1 cellular context compared by ENCODE assay signal in the genomic region with DNA sequence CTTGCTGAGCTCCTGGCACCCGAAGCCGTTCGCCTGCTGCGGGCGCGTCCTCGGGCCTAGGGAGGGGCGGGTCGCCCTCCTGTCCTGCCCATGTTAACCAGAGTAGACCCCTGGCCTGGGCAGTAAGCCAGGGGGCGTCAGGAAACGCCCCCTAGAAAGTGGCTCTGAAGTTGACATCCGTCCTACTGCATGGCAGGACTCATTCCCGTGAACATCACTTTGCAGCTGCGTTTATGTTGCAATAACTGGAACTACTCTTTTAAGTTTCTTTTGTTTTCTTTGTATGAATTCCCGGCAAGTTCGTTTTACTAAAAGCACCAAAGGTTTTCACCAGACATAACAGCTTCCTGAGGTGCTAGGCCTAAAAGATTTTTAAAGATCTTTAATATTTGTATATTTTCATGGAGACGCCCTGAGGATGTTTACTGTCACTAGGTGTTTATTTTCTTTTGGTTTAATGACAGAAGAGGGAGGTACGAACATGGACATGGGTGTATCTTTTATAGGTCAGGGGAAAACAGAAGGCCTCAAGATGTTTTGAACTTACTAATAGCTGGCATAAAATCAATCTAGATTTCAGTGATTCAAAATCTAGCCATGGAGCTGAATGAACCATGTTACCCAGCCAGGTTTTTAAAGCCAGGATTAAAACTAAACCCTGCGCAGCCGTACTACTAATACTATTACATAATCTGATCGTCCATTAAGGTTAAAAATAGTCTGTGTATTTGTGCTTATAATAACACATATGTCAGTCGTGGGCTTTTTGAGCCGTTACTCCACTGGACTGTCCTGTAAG.
A peak's percentile ranks its signal among the peaks of the same experiment; 100 is the strongest.
TF ChIP-seq lines count a peak whose summit lies in the region.

No MANE protein-coding gene starts in this region.

TF ChIP-seq in HepG2, 621 proteins besides CTCF, POLR2A, EP300 and RAD21 (continued from another document and continues in another):
- TF ChIP-seq, protein P1, sequence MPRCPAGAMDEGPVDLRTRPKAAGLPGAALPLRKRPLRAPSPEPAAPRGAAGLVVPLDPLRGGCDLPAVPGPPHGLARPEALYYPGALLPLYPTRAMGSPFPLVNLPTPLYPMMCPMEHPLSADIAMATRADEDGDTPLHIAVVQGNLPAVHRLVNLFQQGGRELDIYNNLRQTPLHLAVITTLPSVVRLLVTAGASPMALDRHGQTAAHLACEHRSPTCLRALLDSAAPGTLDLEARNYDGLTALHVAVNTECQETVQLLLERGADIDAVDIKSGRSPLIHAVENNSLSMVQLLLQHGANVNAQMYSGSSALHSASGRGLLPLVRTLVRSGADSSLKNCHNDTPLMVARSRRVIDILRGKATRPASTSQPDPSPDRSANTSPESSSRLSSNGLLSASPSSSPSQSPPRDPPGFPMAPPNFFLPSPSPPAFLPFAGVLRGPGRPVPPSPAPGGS (CRISPR knock-in tag; IDR thresholded peaks at IDR 0.05): peak; percentile 81
- TF ChIP-seq ZNF75D (CRISPR knock-in tag; IDR thresholded peaks at IDR 0.05; ENCODE audit: borderline replicate concordance) (no peak), ZNF264 (CRISPR knock-in tag; IDR thresholded peaks at IDR 0.05) (0 out of 2 replicates have a peak, but pooled peaks have one; percentile 1), ZNF780A (CRISPR knock-in tag; IDR thresholded peaks at IDR 0.05) (no peak), ZSCAN12 (CRISPR knock-in tag; IDR thresholded peaks at IDR 0.05) (no peak), DR1 (CRISPR knock-in tag; IDR thresholded peaks at IDR 0.05) (no peak; the same call in none of the 2 replicates), ZNF484 (CRISPR knock-in tag; IDR thresholded peaks at IDR 0.05; ENCODE audit: borderline replicate concordance, low read depth) (no peak), ZSCAN21 (CRISPR knock-in tag; IDR thresholded peaks at IDR 0.05; ENCODE audit: borderline replicate concordance) (no peak), RORA (CRISPR knock-in tag; IDR thresholded peaks at IDR 0.05) (no peak), ETV5 (CRISPR knock-in tag; IDR thresholded peaks at IDR 0.05; ENCODE audit: borderline replicate concordance) (no peak; the same call in 1 of the 2 replicates), GABPB1 (CRISPR knock-in tag; IDR thresholded peaks at IDR 0.05) (0 out of 2 replicates have a peak, but pooled peaks have one; percentile 63), FOXO1 (CRISPR knock-in tag; IDR thresholded peaks at IDR 0.05) (no peak), CEBPG (CRISPR knock-in tag; IDR thresholded peaks at IDR 0.05) (peak; percentile 66), FOXK1 (CRISPR knock-in tag; IDR thresholded peaks at IDR 0.05; ENCODE audit: borderline replicate concordance, low read depth) (0 out of 2 replicates have a peak, but pooled peaks have one; percentile 3), SIX1 (CRISPR knock-in tag; IDR thresholded peaks at IDR 0.05; ENCODE audit: borderline replicate concordance) (no peak), ZBTB7B (CRISPR knock-in tag; IDR thresholded peaks at IDR 0.05) (peak; percentile 96), MAFG (CRISPR knock-in tag; IDR thresholded peaks at IDR 0.05) (no peak)
- TF ChIP-seq, protein P2, sequence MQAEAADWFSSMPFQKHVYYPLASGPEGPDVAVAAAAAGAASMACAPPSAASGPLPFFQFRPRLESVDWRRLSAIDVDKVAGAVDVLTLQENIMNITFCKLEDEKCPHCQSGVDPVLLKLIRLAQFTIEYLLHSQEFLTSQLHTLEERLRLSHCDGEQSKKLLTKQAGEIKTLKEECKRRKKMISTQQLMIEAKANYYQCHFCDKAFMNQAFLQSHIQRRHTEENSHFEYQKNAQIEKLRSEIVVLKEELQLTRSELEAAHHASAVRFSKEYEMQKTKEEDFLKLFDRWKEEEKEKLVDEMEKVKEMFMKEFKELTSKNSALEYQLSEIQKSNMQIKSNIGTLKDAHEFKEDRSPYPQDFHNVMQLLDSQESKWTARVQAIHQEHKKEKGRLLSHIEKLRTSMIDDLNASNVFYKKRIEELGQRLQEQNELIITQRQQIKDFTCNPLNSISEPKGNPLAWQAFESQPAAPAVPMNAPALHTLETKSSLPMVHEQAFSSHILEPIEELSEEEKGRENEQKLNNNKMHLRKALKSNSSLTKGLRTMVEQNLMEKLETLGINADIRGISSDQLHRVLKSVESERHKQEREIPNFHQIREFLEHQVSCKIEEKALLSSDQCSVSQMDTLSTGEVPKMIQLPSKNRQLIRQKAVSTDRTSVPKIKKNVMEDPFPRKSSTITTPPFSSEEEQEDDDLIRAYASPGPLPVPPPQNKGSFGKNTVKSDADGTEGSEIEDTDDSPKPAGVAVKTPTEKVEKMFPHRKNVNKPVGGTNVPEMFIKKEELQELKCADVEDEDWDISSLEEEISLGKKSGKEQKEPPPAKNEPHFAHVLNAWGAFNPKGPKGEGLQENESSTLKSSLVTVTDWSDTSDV (CRISPR knock-in tag; IDR thresholded peaks at IDR 0.05): no peak
- TF ChIP-seq, protein P3, sequence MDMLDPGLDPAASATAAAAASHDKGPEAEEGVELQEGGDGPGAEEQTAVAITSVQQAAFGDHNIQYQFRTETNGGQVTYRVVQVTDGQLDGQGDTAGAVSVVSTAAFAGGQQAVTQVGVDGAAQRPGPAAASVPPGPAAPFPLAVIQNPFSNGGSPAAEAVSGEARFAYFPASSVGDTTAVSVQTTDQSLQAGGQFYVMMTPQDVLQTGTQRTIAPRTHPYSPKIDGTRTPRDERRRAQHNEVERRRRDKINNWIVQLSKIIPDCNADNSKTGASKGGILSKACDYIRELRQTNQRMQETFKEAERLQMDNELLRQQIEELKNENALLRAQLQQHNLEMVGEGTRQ (IDR thresholded peaks at IDR 0.05; ENCODE audit: low read depth, low read length): no peak
- TF ChIP-seq, protein P3 (CRISPR knock-in tag; IDR thresholded peaks at IDR 0.05; ENCODE audit: borderline replicate concordance): 0 out of 2 replicates have a peak, but pooled peaks have one; percentile 38
- TF ChIP-seq, protein P4, sequence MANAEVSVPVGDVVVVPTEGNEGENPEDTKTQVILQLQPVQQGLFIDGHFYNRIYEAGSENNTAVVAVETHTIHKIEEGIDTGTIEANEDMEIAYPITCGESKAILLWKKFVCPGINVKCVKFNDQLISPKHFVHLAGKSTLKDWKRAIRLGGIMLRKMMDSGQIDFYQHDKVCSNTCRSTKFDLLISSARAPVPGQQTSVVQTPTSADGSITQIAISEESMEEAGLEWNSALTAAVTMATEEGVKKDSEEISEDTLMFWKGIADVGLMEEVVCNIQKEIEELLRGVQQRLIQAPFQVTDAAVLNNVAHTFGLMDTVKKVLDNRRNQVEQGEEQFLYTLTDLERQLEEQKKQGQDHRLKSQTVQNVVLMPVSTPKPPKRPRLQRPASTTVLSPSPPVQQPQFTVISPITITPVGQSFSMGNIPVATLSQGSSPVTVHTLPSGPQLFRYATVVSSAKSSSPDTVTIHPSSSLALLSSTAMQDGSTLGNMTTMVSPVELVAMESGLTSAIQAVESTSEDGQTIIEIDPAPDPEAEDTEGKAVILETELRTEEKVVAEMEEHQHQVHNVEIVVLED (CRISPR knock-in tag; IDR thresholded peaks at IDR 0.05; ENCODE audit: borderline replicate concordance): 0 out of 2 replicates have a peak, but pooled peaks have one; percentile 46
- TF ChIP-seq, protein P5, sequence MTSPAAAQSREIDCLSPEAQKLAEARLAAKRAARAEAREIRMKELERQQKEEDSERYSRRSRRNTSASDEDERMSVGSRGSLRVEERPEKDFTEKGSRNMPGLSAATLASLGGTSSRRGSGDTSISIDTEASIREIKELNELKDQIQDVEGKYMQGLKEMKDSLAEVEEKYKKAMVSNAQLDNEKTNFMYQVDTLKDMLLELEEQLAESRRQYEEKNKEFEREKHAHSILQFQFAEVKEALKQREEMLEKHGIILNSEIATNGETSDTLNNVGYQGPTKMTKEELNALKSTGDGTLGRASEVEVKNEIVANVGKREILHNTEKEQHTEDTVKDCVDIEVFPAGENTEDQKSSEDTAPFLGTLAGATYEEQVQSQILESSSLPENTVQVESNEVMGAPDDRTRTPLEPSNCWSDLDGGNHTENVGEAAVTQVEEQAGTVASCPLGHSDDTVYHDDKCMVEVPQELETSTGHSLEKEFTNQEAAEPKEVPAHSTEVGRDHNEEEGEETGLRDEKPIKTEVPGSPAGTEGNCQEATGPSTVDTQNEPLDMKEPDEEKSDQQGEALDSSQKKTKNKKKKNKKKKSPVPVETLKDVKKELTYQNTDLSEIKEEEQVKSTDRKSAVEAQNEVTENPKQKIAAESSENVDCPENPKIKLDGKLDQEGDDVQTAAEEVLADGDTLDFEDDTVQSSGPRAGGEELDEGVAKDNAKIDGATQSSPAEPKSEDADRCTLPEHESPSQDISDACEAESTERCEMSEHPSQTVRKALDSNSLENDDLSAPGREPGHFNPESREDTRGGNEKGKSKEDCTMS (CRISPR knock-in tag; conservative IDR thresholded peaks at IDR 0.05): no peak
- TF ChIP-seq, protein P6, sequence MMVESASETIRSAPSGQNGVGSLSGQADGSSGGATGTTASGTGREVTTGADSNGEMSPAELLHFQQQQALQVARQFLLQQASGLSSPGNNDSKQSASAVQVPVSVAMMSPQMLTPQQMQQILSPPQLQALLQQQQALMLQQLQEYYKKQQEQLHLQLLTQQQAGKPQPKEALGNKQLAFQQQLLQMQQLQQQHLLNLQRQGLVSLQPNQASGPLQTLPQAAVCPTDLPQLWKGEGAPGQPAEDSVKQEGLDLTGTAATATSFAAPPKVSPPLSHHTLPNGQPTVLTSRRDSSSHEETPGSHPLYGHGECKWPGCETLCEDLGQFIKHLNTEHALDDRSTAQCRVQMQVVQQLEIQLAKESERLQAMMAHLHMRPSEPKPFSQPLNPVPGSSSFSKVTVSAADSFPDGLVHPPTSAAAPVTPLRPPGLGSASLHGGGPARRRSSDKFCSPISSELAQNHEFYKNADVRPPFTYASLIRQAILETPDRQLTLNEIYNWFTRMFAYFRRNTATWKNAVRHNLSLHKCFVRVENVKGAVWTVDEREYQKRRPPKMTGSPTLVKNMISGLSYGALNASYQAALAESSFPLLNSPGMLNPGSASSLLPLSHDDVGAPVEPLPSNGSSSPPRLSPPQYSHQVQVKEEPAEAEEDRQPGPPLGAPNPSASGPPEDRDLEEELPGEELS (CRISPR knock-in tag; IDR thresholded peaks at IDR 0.05): no peak
- TF ChIP-seq, protein P7, sequence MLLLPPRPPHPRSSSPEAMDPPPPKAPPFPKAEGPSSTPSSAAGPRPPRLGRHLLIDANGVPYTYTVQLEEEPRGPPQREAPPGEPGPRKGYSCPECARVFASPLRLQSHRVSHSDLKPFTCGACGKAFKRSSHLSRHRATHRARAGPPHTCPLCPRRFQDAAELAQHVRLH (CRISPR knock-in tag; IDR thresholded peaks at IDR 0.05; ENCODE audit: borderline replicate concordance, low read depth): peak; percentile 2; the same call in 1 of the 2 replicates
- TF ChIP-seq, protein P8, sequence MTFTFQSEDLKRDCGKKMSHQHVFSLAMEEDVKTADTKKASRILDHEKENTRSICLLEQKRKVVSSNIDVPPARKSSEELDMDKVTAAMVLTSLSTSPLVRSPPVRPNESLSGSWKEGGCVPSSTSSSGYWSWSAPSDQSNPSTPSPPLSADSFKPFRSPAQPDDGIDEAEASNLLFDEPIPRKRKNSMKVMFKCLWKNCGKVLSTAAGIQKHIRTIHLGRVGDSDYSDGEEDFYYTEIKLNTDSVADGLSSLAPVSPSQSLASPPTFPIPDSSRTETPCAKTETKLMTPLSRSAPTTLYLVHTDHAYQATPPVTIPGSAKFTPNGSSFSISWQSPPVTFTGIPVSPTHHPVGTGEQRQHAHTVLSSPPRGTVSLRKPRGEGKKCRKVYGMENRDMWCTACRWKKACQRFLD (CRISPR knock-in tag; IDR thresholded peaks at IDR 0.05; ENCODE audit: borderline replicate concordance): no peak
- TF ChIP-seq, protein P9, sequence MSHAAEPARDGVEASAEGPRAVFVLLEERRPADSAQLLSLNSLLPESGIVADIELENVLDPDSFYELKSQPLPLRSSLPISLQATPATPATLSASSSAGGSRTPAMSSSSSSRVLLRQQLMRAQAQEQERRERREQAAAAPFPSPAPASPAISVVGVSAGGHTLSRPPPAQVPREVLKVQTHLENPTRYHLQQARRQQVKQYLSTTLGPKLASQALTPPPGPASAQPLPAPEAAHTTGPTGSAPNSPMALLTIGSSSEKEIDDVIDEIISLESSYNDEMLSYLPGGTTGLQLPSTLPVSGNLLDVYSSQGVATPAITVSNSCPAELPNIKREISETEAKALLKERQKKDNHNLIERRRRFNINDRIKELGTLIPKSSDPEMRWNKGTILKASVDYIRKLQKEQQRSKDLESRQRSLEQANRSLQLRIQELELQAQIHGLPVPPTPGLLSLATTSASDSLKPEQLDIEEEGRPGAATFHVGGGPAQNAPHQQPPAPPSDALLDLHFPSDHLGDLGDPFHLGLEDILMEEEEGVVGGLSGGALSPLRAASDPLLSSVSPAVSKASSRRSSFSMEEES (CRISPR knock-in tag; IDR thresholded peaks at IDR 0.05): no peak
- TF ChIP-seq, protein P10, sequence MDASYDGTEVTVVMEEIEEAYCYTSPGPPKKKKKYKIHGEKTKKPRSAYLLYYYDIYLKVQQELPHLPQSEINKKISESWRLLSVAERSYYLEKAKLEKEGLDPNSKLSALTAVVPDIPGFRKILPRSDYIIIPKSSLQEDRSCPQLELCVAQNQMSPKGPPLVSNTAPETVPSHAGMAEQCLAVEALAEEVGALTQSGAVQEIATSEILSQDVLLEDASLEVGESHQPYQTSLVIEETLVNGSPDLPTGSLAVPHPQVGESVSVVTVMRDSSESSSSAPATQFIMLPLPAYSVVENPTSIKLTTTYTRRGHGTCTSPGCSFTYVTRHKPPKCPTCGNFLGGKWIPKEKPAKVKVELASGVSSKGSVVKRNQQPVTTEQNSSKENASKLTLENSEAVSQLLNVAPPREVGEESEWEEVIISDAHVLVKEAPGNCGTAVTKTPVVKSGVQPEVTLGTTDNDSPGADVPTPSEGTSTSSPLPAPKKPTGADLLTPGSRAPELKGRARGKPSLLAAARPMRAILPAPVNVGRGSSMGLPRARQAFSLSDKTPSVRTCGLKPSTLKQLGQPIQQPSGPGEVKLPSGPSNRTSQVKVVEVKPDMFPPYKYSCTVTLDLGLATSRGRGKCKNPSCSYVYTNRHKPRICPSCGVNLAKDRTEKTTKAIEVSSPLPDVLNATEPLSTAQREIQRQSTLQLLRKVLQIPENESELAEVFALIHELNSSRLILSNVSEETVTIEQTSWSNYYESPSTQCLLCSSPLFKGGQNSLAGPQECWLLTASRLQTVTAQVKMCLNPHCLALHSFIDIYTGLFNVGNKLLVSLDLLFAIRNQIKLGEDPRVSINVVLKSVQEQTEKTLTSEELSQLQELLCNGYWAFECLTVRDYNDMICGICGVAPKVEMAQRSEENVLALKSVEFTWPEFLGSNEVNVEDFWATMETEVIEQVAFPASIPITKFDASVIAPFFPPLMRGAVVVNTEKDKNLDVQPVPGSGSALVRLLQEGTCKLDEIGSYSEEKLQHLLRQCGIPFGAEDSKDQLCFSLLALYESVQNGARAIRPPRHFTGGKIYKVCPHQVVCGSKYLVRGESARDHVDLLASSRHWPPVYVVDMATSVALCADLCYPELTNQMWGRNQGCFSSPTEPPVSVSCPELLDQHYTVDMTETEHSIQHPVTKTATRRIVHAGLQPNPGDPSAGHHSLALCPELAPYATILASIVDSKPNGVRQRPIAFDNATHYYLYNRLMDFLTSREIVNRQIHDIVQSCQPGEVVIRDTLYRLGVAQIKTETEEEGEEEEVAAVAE (CRISPR knock-in tag; IDR thresholded peaks at IDR 0.05; ENCODE audit: borderline replicate concordance): peak; percentile 17; the same call in 1 of the 2 replicates
